In the genomic region with DNA sequence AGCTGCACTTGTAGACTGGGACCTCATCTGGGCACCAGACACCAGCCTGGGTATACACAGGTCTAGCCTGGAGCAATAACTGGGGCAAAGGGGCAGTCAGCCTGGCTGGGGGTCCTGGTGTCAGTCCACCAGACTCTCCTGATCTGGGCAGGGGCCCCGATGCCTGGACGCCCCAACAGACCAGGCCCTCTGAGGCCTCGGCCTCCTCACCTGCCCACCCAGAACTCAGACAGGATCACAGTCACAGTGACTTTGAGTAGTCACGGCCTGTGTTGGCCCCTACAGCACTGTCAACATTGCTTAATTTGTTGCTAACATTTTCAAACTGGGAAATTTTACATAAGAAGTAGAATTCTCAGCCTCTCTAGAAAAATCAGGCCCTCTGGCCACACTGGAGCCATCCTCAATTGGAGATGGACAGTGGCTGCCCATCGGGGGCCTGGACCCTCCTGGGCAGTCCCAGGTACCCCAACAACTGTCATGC, we compare ENCODE assay signal across 17 cellular contexts. TPM values are rescaled to one million over a fixed set of nuclear protein-coding genes. Genes with fewer than 3 reads are reported as not detected.
A peak's percentile ranks its signal among the peaks of the same experiment; 100 is the strongest.
DNase-seq lines count a peak whose midpoint lies in the region; FAIRE-seq and TF ChIP-seq lines count a peak whose summit lies in the region.
"Had no signal": no experiment of that assay in that cellular context is flagged by ENCODE, and none has a peak within 500 bp of the region (broad histone marks: within the 10 kb centered on the region; RNA-seq: fewer than 3 reads in every experiment).

No MANE protein-coding gene starts in this region.

- intact Hi-C loops in Caco-2 (cut with micrococcal nuclease; ENCODE audit: unreplicated experiment), result loop anchor here (1.0 kb wide), 1 partner anchor 152 kb away; no protein-coding TSS in a partner anchor

- H3K4me2 ChIP-seq in astrocyte (ENCODE audit: low read length), result no peak overlapping the region

- no TSS peak for BruUV-seq in Caco-2 (replicated peaks; lab: Mats Ljungman, UMichigan)

- no peak for FAIRE-seq in astrocyte (lab: Jason Lieb, UNC)

- POLR2A ChIA-PET in Caco-2 (lab: Charles Lee), result interaction anchor here (0.8 kb wide), 1 partner anchor 46 kb away, joined by 3 read pairs; the partner anchor contains the start of gene WDR82

- H3K9ac ChIP-seq in astrocyte (ENCODE audit: low read length), result no peak overlapping the region

- TF ChIP-seq CTCF in astrocyte (IDR thresholded peaks at IDR 0.05; ENCODE audit: insufficient read depth, low read depth, low read length), result no peak
- TF ChIP-seq CTCF in osteocyte (IDR thresholded peaks at IDR 0.05), result no peak
- TF ChIP-seq CTCF in Caco-2 (IDR thresholded peaks at IDR 0.05; ENCODE audit: insufficient read depth in 1 of 2, low read depth in 1 of 2, low read length in 1 of 2, severe bottlenecking in 1 of 2, unreplicated experiment in 1 of 2), result no peak
- TF ChIP-seq CTCF in HFFc6 (IDR thresholded peaks at IDR 0.05), result no peak

- H3K27ac Mint-ChIP-seq in activated T-cell treated with anti-CD3 and anti-CD28 coated beads, Interleukin-2, amount 50 U/mL, for 24 hours, result peak overlapping the region; percentile 85
- peak overlapping the region; percentile 62 for H3K27ac Mint-ChIP-seq in astrocyte (ENCODE audit: unreplicated experiment)
- peak overlapping the region; percentile 7 for H3K27ac Mint-ChIP-seq in osteocyte (ENCODE audit: unreplicated experiment)
- no peak overlapping the region for H3K27ac Mint-ChIP-seq in T-helper 2 cell treated with Interferon-gamma antibody and Interleukin-4, amounts not matched to agents 5 μg/mL and 100 μg/mL, for 36 hours
- H3K27ac Mint-ChIP-seq in Caco-2 (ENCODE audit: unreplicated experiment), result no peak overlapping the region
- no peak overlapping the region for H3K27ac Mint-ChIP-seq in HFFc6

- peaks cover 76% of the 10 kb centered on the region for H4K20me1 ChIP-seq in astrocyte (ENCODE audit: insufficient read depth, low read length)

- H3K4me1 Mint-ChIP-seq in activated T-cell treated with anti-CD3 and anti-CD28 coated beads, Interleukin-2, amount 50 U/mL, for 24 hours (ENCODE audit: low read depth), result peaks cover 66% of the 10 kb centered on the region
- H3K4me1 Mint-ChIP-seq in astrocyte (ENCODE audit: low read depth, unreplicated experiment) (peaks cover 13% of the 10 kb centered on the region), osteocyte (ENCODE audit: unreplicated experiment) (peaks cover 23% of the 10 kb centered on the region), Caco-2 (ENCODE audit: low read depth, unreplicated experiment) (no peaks in the 10 kb centered on the region), HFFc6 (ENCODE audit: low read depth) (peaks cover 19% of the 10 kb centered on the region)
- H3K4me1 Mint-ChIP-seq in T-helper 2 cell treated with Interferon-gamma antibody and Interleukin-4, amounts not matched to agents 5 μg/mL and 100 μg/mL, for 36 hours (ENCODE audit: low read depth), result peaks cover 19% of the 10 kb centered on the region

- H3K4me3 ChIP-seq in H7 (ENCODE audit: insufficient read depth, low read depth, low read length) (no peak overlapping the region), astrocyte (ENCODE audit: insufficient read depth, low read depth, low read length) (no peak overlapping the region), Caco-2 (ENCODE audit: low read depth, low read length) (no peak overlapping the region)
- H3K4me3 ChIP-seq: esophagus squamous epithelium, prostate gland, thoracic aorta had no signal

- peaks cover 55% of the 10 kb centered on the region for H3K79me2 ChIP-seq in astrocyte (ENCODE audit: insufficient read depth, low read length)

- DNase-seq in activated T-cell treated with anti-CD3 and anti-CD28 coated beads, Interleukin-2, amount 50 U/mL, for 24 hours, result peak; percentile 28
- DNase-seq in activated T-cell treated with anti-CD3 and anti-CD28 coated beads, Interleukin-2, amount 50 U/mL, for 1 hour, result no peak
- peak; percentile 30 for DNase-seq in H7
- DNase-seq in astrocyte (ENCODE audit: low read depth), result no peak
- DNase-seq in osteocyte (ENCODE audit: extremely low spot score, unreplicated experiment), result no peak
- no peak for DNase-seq in T-helper 2 cell treated with Interferon-gamma antibody and Interleukin-4, amounts not matched to agents 5 μg/mL and 100 μg/mL, for 36 hours (ENCODE audit: low spot score)
- DNase-seq in Caco-2, result no peak
- DNase-seq in HFFc6, result no peak
- DNase-seq: ACHN, aorta, esophagus squamous epithelium, NCI-H510A, OCI-M1 had no signal

- H3K36me3 Mint-ChIP-seq in activated T-cell treated with anti-CD3 and anti-CD28 coated beads, Interleukin-2, amount 50 U/mL, for 24 hours (ENCODE audit: low read depth), result peaks cover 75% of the 10 kb centered on the region
- H3K36me3 Mint-ChIP-seq in astrocyte (ENCODE audit: low read depth, unreplicated experiment) (peaks cover 12% of the 10 kb centered on the region), osteocyte (ENCODE audit: unreplicated experiment) (peaks cover 23% of the 10 kb centered on the region), Caco-2 (ENCODE audit: insufficient read depth, unreplicated experiment) (peaks cover 16% of the 10 kb centered on the region), HFFc6 (ENCODE audit: low read depth) (peaks cover 6% of the 10 kb centered on the region; the same call in 1 of the 2 replicates)
- H3K36me3 Mint-ChIP-seq in T-helper 2 cell treated with Interferon-gamma antibody and Interleukin-4, amounts not matched to agents 5 μg/mL and 100 μg/mL, for 36 hours (ENCODE audit: low read depth), result peaks cover 40% of the 10 kb centered on the region

- CTCF ChIA-PET in Caco-2 (lab: Charles Lee), result interaction anchor here (2.6 kb wide), 1 partner anchor 107 kb away, joined by 11 read pairs; no protein-coding TSS in a partner anchor

- H3K27ac ChIP-seq in astrocyte (ENCODE audit: low read depth, low read length), result no peak overlapping the region
- H3K27ac ChIP-seq: prostate gland, thoracic aorta had no signal

- H3K4me1 ChIP-seq in astrocyte (ENCODE audit: insufficient read depth, low read length) (peaks cover 19% of the 10 kb centered on the region), Caco-2 (peaks cover 10% of the 10 kb centered on the region; the same call in 1 of the 2 replicates)

- H3K27me3 ChIP-seq in H7 (ENCODE audit: control insufficient read depth, insufficient read depth, low read length) (no peaks in the 10 kb centered on the region), astrocyte (ENCODE audit: insufficient read depth, low read length) (no peaks in the 10 kb centered on the region), Caco-2 (replicated peaks; ENCODE audit: control insufficient read depth, insufficient read depth, low read length) (no peaks in the 10 kb centered on the region)
- H3K27me3 ChIP-seq: esophagus squamous epithelium had no signal

- no peak overlapping the region for H2AFZ ChIP-seq in astrocyte (ENCODE audit: low read depth, low read length)

- H3K36me3 ChIP-seq in H7 (replicated peaks; ENCODE audit: control insufficient read depth, insufficient read depth, low read length) (peaks cover 14% of the 10 kb centered on the region), astrocyte (ENCODE audit: insufficient read depth, low read length) (peaks cover 13% of the 10 kb centered on the region), Caco-2 (ENCODE audit: control insufficient read depth, insufficient read depth, low read length) (peaks cover 3% of the 10 kb centered on the region; the same call in 1 of the 2 replicates)

- H3K9me3 ChIP-seq in astrocyte (ENCODE audit: insufficient read depth, low read depth, low read length) (no peaks in the 10 kb centered on the region), Caco-2 (no peaks in the 10 kb centered on the region)
- H3K9me3 ChIP-seq: esophagus squamous epithelium, prostate gland, thoracic aorta had no signal

- no peak overlapping the region for H3K4me3 Mint-ChIP-seq in activated T-cell treated with anti-CD3 and anti-CD28 coated beads, Interleukin-2, amount 50 U/mL, for 24 hours
- no peak overlapping the region for H3K4me3 Mint-ChIP-seq in astrocyte (ENCODE audit: unreplicated experiment)
- no peak overlapping the region for H3K4me3 Mint-ChIP-seq in osteocyte (ENCODE audit: unreplicated experiment)
- H3K4me3 Mint-ChIP-seq in T-helper 2 cell treated with Interferon-gamma antibody and Interleukin-4, amounts not matched to agents 5 μg/mL and 100 μg/mL, for 36 hours, result no peak overlapping the region
- H3K4me3 Mint-ChIP-seq in Caco-2 (ENCODE audit: unreplicated experiment), result no peak overlapping the region
- no peak overlapping the region for H3K4me3 Mint-ChIP-seq in HFFc6
- H3K4me3 Mint-ChIP-seq: dendritic cell treated with granulocyte-macrophage colony-stimulating factor and Interleukin-4, amounts not matched to agents 40 ng/mL and 50 ng/mL, for 4 days had no signal

- H3K27me3 Mint-ChIP-seq in activated T-cell treated with anti-CD3 and anti-CD28 coated beads, Interleukin-2, amount 50 U/mL, for 24 hours, result no peaks in the 10 kb centered on the region
- H3K27me3 Mint-ChIP-seq in astrocyte (ENCODE audit: low read depth, unreplicated experiment) (no peaks in the 10 kb centered on the region), osteocyte (ENCODE audit: unreplicated experiment) (no peaks in the 10 kb centered on the region), Caco-2 (ENCODE audit: insufficient read depth, unreplicated experiment) (no peaks in the 10 kb centered on the region), HFFc6 (ENCODE audit: insufficient read depth) (no peaks in the 10 kb centered on the region; the same call in 1 of the 2 replicates)
- no peaks in the 10 kb centered on the region for H3K27me3 Mint-ChIP-seq in T-helper 2 cell treated with Interferon-gamma antibody and Interleukin-4, amounts not matched to agents 5 μg/mL and 100 μg/mL, for 36 hours (ENCODE audit: low read depth)
- H3K27me3 Mint-ChIP-seq: dendritic cell treated with granulocyte-macrophage colony-stimulating factor and Interleukin-4, amounts not matched to agents 40 ng/mL and 50 ng/mL, for 4 days had no signal

- H3K9me3 Mint-ChIP-seq in activated T-cell treated with anti-CD3 and anti-CD28 coated beads, Interleukin-2, amount 50 U/mL, for 24 hours, result no peaks in the 10 kb centered on the region
- H3K9me3 Mint-ChIP-seq in astrocyte (ENCODE audit: unreplicated experiment) (no peaks in the 10 kb centered on the region), osteocyte (ENCODE audit: unreplicated experiment) (no peaks in the 10 kb centered on the region), Caco-2 (ENCODE audit: unreplicated experiment) (no peaks in the 10 kb centered on the region), HFFc6 (no peaks in the 10 kb centered on the region)
- no peaks in the 10 kb centered on the region for H3K9me3 Mint-ChIP-seq in T-helper 2 cell treated with Interferon-gamma antibody and Interleukin-4, amounts not matched to agents 5 μg/mL and 100 μg/mL, for 36 hours
- H3K9me3 Mint-ChIP-seq: dendritic cell treated with granulocyte-macrophage colony-stimulating factor and Interleukin-4, amounts not matched to agents 40 ng/mL and 50 ng/mL, for 4 days had no signal

RNA-seq across cellular contexts. Expression of gene TWF2, which starts 5.8 kb away (rescaled TPM):
- total RNA-seq in H7 (2014; rRNA removed; shearing (Covaris generic)), result 85.8 and 99.0 TPM in 2 replicates
- total RNA-seq in astrocyte (103 and 105 TPM in 2 replicates), osteocyte (55.8 and 58.6 TPM in 2 replicates), Caco-2 (2022) (29.9 and 30.5 TPM in 2 replicates)
- 10 to 100 TPM; 73.9 to 83.0 (median 80.7) TPM for total RNA-seq in HFFc6 (2021; fragmentation: NEBNext Ultra II Directional; extraction: Animal tissue kit (Norgen Biotek cat#: 25700))

RNA-seq across cellular contexts. Expression of gene TLR9, which starts 7.7 kb away (rescaled TPM):
- total RNA-seq in H7 (2014; rRNA removed; shearing (Covaris generic)), result not detected in 2 replicates
- 0.25 and 0.36 TPM in 2 replicates for total RNA-seq in astrocyte
- not detected in 2 replicates for total RNA-seq in osteocyte
- not detected in 2 replicates for total RNA-seq in Caco-2 (2022)
- not detected for total RNA-seq in HFFc6 (2021; fragmentation: NEBNext Ultra II Directional; extraction: Animal tissue kit (Norgen Biotek cat#: 25700))
- total RNA-seq: esophagus squamous epithelium, kidney epithelial cell, thoracic aorta had no signal

RNA-seq across cellular contexts. Expression of gene PPM1M, which starts 12.4 kb away (rescaled TPM):
- total RNA-seq in H7 (2014; rRNA removed; shearing (Covaris generic)), result 2.9 and 4.5 TPM in 2 replicates
- total RNA-seq in astrocyte (8.9 and 9.1 TPM in 2 replicates), osteocyte (16.4 and 16.9 TPM in 2 replicates), Caco-2 (2022) (6.7 and 8.3 TPM in 2 replicates)
- 10 to 100 TPM; 20.8 to 23.4 (median 20.9) TPM for total RNA-seq in HFFc6 (2021; fragmentation: NEBNext Ultra II Directional; extraction: Animal tissue kit (Norgen Biotek cat#: 25700))

RNA-seq across cellular contexts. Expression of gene ALAS1, which starts 35.2 kb away (rescaled TPM):
- 63.8 and 86.9 TPM in 2 replicates for total RNA-seq in H7 (2014; rRNA removed; shearing (Covaris generic))
- 51.4 and 56.3 TPM in 2 replicates for total RNA-seq in astrocyte
- total RNA-seq in osteocyte, result 34.8 and 36.2 TPM in 2 replicates
- 53.1 and 60.0 TPM in 2 replicates for total RNA-seq in Caco-2 (2022)
- 10 to 100 TPM; 31.5 to 39.1 (median 35.1) TPM for total RNA-seq in HFFc6 (2021; fragmentation: NEBNext Ultra II Directional; extraction: Animal tissue kit (Norgen Biotek cat#: 25700))

RNA-seq across cellular contexts. Expression of gene WDR82, which starts 45.3 kb away (rescaled TPM):
- 60.3 and 63.8 TPM in 2 replicates for total RNA-seq in H7 (2014; rRNA removed; shearing (Covaris generic))
- total RNA-seq in astrocyte, result 57.4 and 59.7 TPM in 2 replicates
- 76.7 and 82.1 TPM in 2 replicates for total RNA-seq in osteocyte
- total RNA-seq in Caco-2 (2022), result 67.1 and 68.7 TPM in 2 replicates
- 10 to 100 TPM; 55.2 to 62.0 (median 58.6) TPM for total RNA-seq in HFFc6 (2021; fragmentation: NEBNext Ultra II Directional; extraction: Animal tissue kit (Norgen Biotek cat#: 25700))

Comparison
In these comparisons a context has a peak if more than half of its experiments do, and no peak if none do; other contexts are left out.
1. DNase-seq: peak in activated T-cell treated with anti-CD3 and anti-CD28 coated beads, Interleukin-2, amount 50 U/mL, for 24 hours (single experiment) and H7 (single experiment); none in activated T-cell treated with anti-CD3 and anti-CD28 coated beads, Interleukin-2, amount 50 U/mL, for 1 hour (single experiment), astrocyte (single experiment), osteocyte (single experiment), T-helper 2 cell treated with Interferon-gamma antibody and Interleukin-4, amounts not matched to agents 5 μg/mL and 100 μg/mL, for 36 hours (single experiment), Caco-2 (0 of 2) and HFFc6 (single experiment).
2. H3K27ac Mint-ChIP-seq: peak in activated T-cell treated with anti-CD3 and anti-CD28 coated beads, Interleukin-2, amount 50 U/mL, for 24 hours (single experiment), astrocyte (single experiment) and osteocyte (single experiment); none in T-helper 2 cell treated with Interferon-gamma antibody and Interleukin-4, amounts not matched to agents 5 μg/mL and 100 μg/mL, for 36 hours (single experiment), Caco-2 (single experiment) and HFFc6 (single experiment).